Comparison of ENCODE assay signal across 33 cellular contexts in the genomic region with DNA sequence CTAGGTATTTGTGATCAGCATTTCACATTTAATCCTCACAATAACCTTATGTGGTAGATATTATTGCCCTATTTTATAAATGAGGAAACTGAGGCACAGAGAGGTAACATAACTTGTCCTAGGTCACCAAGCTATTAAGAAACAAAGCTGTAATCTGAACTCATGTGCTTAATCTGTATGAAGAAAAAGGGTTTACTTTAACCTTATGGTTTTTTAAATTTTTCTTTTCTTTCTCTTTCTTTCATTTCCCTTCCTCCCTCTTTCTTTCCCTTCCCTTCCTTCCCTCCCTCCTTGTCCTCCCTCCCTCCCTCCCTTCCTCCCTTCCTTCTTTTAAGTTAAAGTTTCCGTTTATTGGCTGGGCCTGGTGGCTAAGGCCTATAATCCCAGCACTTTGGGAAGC.
A peak's percentile ranks its signal among the peaks of the same experiment; 100 is the strongest.
DNase-seq lines count a peak whose midpoint lies in the region; ATAC-seq, FAIRE-seq and TF ChIP-seq lines count a peak whose summit lies in the region.
"Had no signal": no experiment of that assay in that cellular context is flagged by ENCODE, and none has a peak within 500 bp of the region (broad histone marks: within the 10 kb centered on the region; RNA-seq: fewer than 3 reads in every experiment).

No MANE protein-coding gene starts in this region.

- TF ChIP-seq EP300 in HepG2 (IDR thresholded peaks at IDR 0.05; ENCODE audit: low read depth in 2 of 2, low read length in 2 of 2) (no peak), HepG2 (CRISPR knock-in tag; IDR thresholded peaks at IDR 0.05; ENCODE audit: borderline replicate concordance) (no peak)

- H3K36me3 Mint-ChIP-seq in T-helper 17 cell (ENCODE audit: low read depth): peaks cover 3% of the 10 kb centered on the region
- H3K36me3 Mint-ChIP-seq: CD4-positive, alpha-beta memory T cell; CD8-positive, alpha-beta memory T cell; CD8-positive, alpha-beta T cell had no signal

- no peaks in the 10 kb centered on the region for H3K9me3 ChIP-seq in HepG2 (ENCODE audit: low read length)
- H3K9me3 ChIP-seq in right lobe of liver: no peaks in the 10 kb centered on the region
- H3K9me3 ChIP-seq in T-helper 17 cell (ENCODE audit: control insufficient read depth, low read length, poor library complexity, severe bottlenecking): no peaks in the 10 kb centered on the region
- H3K9me3 ChIP-seq: A549; BE2C; BLaER1; BLaER1 treated with 17β-estradiol and CSF1 and Interleukin-3, amounts not matched to agents 10 nM and 100 nM; Caco-2 had no signal

- in situ Hi-C loops in HepG2 (cut with HindIII; ENCODE audit: extremely low pct_ligation_motif_present, low pct_unique_long_range_greater_than_20kb): no loop called here

- ATAC-seq in HepG2 (no peak), right lobe of liver (no peak), T-helper 17 cell (no peak)
- ATAC-seq: A549; CD8-positive, alpha-beta T cell had no signal

- H3K27me3 Mint-ChIP-seq in T-helper 17 cell: no peaks in the 10 kb centered on the region
- H3K27me3 Mint-ChIP-seq: B cell; CD4-positive, alpha-beta memory T cell; CD4-positive, alpha-beta T cell; CD4-positive, CD25-positive, alpha-beta regulatory T cell; CD8-positive, alpha-beta memory T cell had no signal

- H3K36me3 ChIP-seq in HepG2 (replicated peaks in 1 of 2; ENCODE audit: control insufficient read depth in 1 of 2, insufficient read depth in 2 of 2, low read length in 2 of 2): no peaks in the 10 kb centered on the region
- H3K36me3 ChIP-seq in right lobe of liver: no peaks in the 10 kb centered on the region
- H3K36me3 ChIP-seq: BE2C; BLaER1; BLaER1 treated with 17β-estradiol and CSF1 and Interleukin-3, amounts not matched to agents 10 nM and 100 nM had no signal

- peak overlapping the region; percentile 19 for H3K27ac Mint-ChIP-seq in T-helper 17 cell
- H3K27ac Mint-ChIP-seq: B cell; CD4-positive, alpha-beta T cell; CD4-positive, CD25-positive, alpha-beta regulatory T cell; CD8-positive, alpha-beta memory T cell; CD8-positive, alpha-beta T cell had no signal

- TF ChIP-seq POLR2A in HepG2 (IDR thresholded peaks at IDR 0.05; ENCODE audit: insufficient read depth in 1 of 2, low read depth in 2 of 2, low read length in 2 of 2) (no peak), right lobe of liver (IDR thresholded peaks at IDR 0.05) (no peak)

- H3K4me1 Mint-ChIP-seq in T-helper 17 cell: no peaks in the 10 kb centered on the region
- H3K4me1 Mint-ChIP-seq: B cell; CD14-positive monocyte; CD4-positive, CD25-positive, alpha-beta regulatory T cell had no signal

- no peak for FAIRE-seq in HepG2 (lab: Jason Lieb, UNC)
- FAIRE-seq: A204.1, A549, D721Med had no signal

- 28% methylated on average over 1 of the region's 1 CpG for WGBS in HepG2 (ENCODE audit: low lambda C conversion rate)
- 82% methylated on average over 1 of the region's 1 CpG for WGBS in right lobe of liver (ENCODE audit: insufficient coverage, low coverage, low lambda C conversion rate, missing lambda C conversion rate)

- BruUV-seq in HepG2 (replicated peaks; lab: Mats Ljungman, UMichigan): no TSS peak

- CTCF ChIA-PET in HepG2 (lab: Yijun Ruan, JAX; ENCODE audit: low intra/inter-chr PET ratio, low total read pairs): no interaction called here

- POLR2A ChIA-PET in HepG2 (lab: Yijun Ruan, JAX): no interaction called here

- intact Hi-C loops in HepG2 (cut with micrococcal nuclease; ENCODE audit: unreplicated experiment): no loop called here
- intact Hi-C loops in right lobe of liver (cut with DNase I): no loop called here

- no peaks in the 10 kb centered on the region for H4K20me1 ChIP-seq in HepG2 (ENCODE audit: insufficient read depth, low read length)
- H4K20me1 ChIP-seq: BLaER1; BLaER1 treated with 17β-estradiol and CSF1 and Interleukin-3, amounts not matched to agents 10 nM and 100 nM had no signal

- TF ChIP-seq CTCF in HepG2 (CRISPR knock-in tag; IDR thresholded peaks at IDR 0.05): no peak
- no peak for TF ChIP-seq CTCF in right lobe of liver (IDR thresholded peaks at IDR 0.05)

- DNase-seq in HepG2 (ENCODE audit: low spot score) (no peak), right lobe of liver (no peak), T-helper 17 cell (no peak), SK-N-DZ (ENCODE audit: low spot score) (no peak)
- DNase-seq: 8988T; ACHN; AML-193; BE2C; C1 segment of cervical spinal cord; Caco-2; Calu3; CD4-positive, alpha-beta memory T cell; CD4-positive, alpha-beta T cell; CD4-positive, CD25-positive, alpha-beta regulatory T cell; CD8-positive, alpha-beta memory T cell; CD8-positive, alpha-beta T cell; COR-L47; DMS 273 treated with DMSO at 0.1 percent for 48 hours; DMS153; DMS53; DMS79; DMS79 treated with DMSO at 0.1 percent for 48 hours; DND-41; EL had no signal

- H3K9ac ChIP-seq in HepG2 (ENCODE audit: insufficient read depth, low read depth, low read length): no peak overlapping the region
- H3K9ac ChIP-seq: BLaER1; BLaER1 treated with 17β-estradiol and CSF1 and Interleukin-3, amounts not matched to agents 10 nM and 100 nM had no signal

- no peak overlapping the region for H2AFZ ChIP-seq in HepG2 (ENCODE audit: low read length)

- H3K4me3 Mint-ChIP-seq in T-helper 17 cell: no peak overlapping the region
- H3K4me3 Mint-ChIP-seq: B cell; CD14-positive monocyte; CD4-positive, alpha-beta memory T cell; CD4-positive, alpha-beta T cell; CD8-positive, alpha-beta memory T cell; CD8-positive, alpha-beta T cell had no signal

- H3K27me3 ChIP-seq in HepG2 (ENCODE audit: control insufficient read depth in 1 of 2, insufficient read depth in 2 of 2, low read length in 2 of 2) (no peaks in the 10 kb centered on the region), right lobe of liver (no peaks in the 10 kb centered on the region)
- H3K27me3 ChIP-seq: BE2C; BLaER1; BLaER1 treated with 17β-estradiol and CSF1 and Interleukin-3, amounts not matched to agents 10 nM and 100 nM had no signal

- H3K27ac ChIP-seq in HepG2 (ENCODE audit: extremely low read length, insufficient read depth, low read length): no peak overlapping the region
- H3K27ac ChIP-seq in right lobe of liver: no peak overlapping the region
- H3K27ac ChIP-seq: 22Rv1; A549; BLaER1; BLaER1 treated with 17β-estradiol and CSF1 and Interleukin-3, amounts not matched to agents 10 nM and 100 nM; C4-2B had no signal

- H3K4me3 ChIP-seq in HepG2 (replicated peaks in 1 of 3; ENCODE audit: insufficient read depth in 1 of 3, low read depth in 2 of 3, low read length in 3 of 3) (no peak overlapping the region), right lobe of liver (no peak overlapping the region)
- H3K4me3 ChIP-seq: A549; BLaER1; BLaER1 treated with 17β-estradiol and CSF1 and Interleukin-3, amounts not matched to agents 10 nM and 100 nM had no signal

- H3K4me1 ChIP-seq in HepG2 (ENCODE audit: insufficient read depth, low read length) (no peaks in the 10 kb centered on the region), right lobe of liver (no peaks in the 10 kb centered on the region)
- H3K4me1 ChIP-seq: A549; BE2C; BLaER1; BLaER1 treated with 17β-estradiol and CSF1 and Interleukin-3, amounts not matched to agents 10 nM and 100 nM; Caco-2 had no signal

- H3K79me2 ChIP-seq in HepG2 (ENCODE audit: insufficient read depth, low read length): no peaks in the 10 kb centered on the region

- H3K4me2 ChIP-seq in HepG2 (ENCODE audit: low read depth, low read length): no peak overlapping the region
- H3K4me2 ChIP-seq: A549; BLaER1; BLaER1 treated with 17β-estradiol and CSF1 and Interleukin-3, amounts not matched to agents 10 nM and 100 nM had no signal

- no peak for TF ChIP-seq RAD21 in HepG2 (CRISPR knock-in tag; IDR thresholded peaks at IDR 0.05)

TF ChIP-seq in HepG2, 621 proteins besides CTCF, POLR2A, EP300 and RAD21:
- TF ChIP-seq HNRNPK (IDR thresholded peaks at IDR 0.05; ENCODE audit: low read depth, low read length, poor library complexity, severe bottlenecking) (peak; percentile 92), PCBP1 (IDR thresholded peaks at IDR 0.05; ENCODE audit: borderline replicate concordance, low read depth, low read length) (0 out of 2 replicates have a peak, but pooled peaks have one; percentile 25), JUND (CRISPR knock-in tag; IDR thresholded peaks at IDR 0.05) (no peak)
